Comparison of ENCODE assay signal across 23 cellular contexts in the genomic region with DNA sequence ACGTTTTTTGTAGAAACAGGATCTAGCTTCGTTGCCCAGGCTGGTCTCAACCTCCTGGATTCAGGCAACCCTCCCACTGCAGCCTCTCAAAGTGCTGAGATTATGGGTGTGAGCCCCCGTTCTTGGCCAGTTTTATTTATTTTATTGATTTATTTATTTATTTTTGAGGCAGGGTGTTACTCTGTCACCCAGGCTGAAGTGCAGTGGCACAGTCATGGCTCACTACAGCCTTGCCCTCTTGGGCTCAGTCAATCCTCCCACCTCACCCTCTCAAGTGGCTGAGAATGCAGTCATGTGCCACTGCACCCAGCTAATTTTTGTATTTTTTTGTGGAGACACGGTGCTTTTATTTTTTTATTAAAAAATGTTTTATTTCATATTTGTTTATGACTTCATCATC.
"Had no signal": no experiment of that assay in that cellular context is flagged by ENCODE, and none has a peak within 500 bp of the region (broad histone marks: within the 10 kb centered on the region; RNA-seq: fewer than 3 reads in every experiment).

No MANE protein-coding gene starts in this region.

- ATAC-seq: Right ventricle myocardium inferior, SK-N-SH treated with all-trans-retinoic acid at 6 μM for 48 hours had no signal

- H2AFZ ChIP-seq: PC-9 had no signal

- H3K4me1 ChIP-seq: Peyer's patch, SJCRH30 had no signal

- H3K27me3 ChIP-seq: MG63, Peyer's patch, SJCRH30 had no signal

- H3K36me3 ChIP-seq: MG63, Peyer's patch, SJCRH30 had no signal

- H3K27ac ChIP-seq: PC-9, Peyer's patch, SJCRH30 had no signal

- H3K4me2 ChIP-seq: PC-9 had no signal

- DNase-seq: IMR-90, Karpas-422, KG1, MG63, NCI-H1092, NCI-H1105 treated with DMSO at 0.1 percent for 48 hours, NCI-H1417 treated with DMSO at 0.1 percent for 48 hours, NCI-H146, NCI-H1694 treated with DMSO at 0.1 percent for 48 hours, NCI-H1930, NCI-H2081, NCI-H2107, NCI-H2227 treated with DMSO at 0.1 percent for 48 hours, NCI-H524 treated with DMSO at 0.1 percent for 48 hours, NCI-H69, NCI-H774, OCI-M1, PC-9, Peyer's patch, SHP77 treated with DMSO at 0.1 percent for 48 hours, SJCRH30 had no signal

- H3K9me3 ChIP-seq: MG63, Peyer's patch, SJCRH30 had no signal

- H3K4me3 ChIP-seq: MG63, PC-9, Peyer's patch, SJCRH30 had no signal
